In genomic region chr22:35883028-35883620, GRCh38 we compare ENCODE assay signal across 9 cellular contexts.
DNase-seq lines count a peak whose midpoint lies in the region; ATAC-seq and TF ChIP-seq lines count a peak whose summit lies in the region.
"Had no signal": no experiment of that assay in that cellular context is flagged by ENCODE, and none has a peak within 500 bp of the region (broad histone marks: within the 10 kb centered on the region; RNA-seq: fewer than 3 reads in every experiment).

No MANE protein-coding gene starts in this region.

- H3K4me3 Mint-ChIP-seq in Caco-2 (ENCODE audit: unreplicated experiment), result no peak overlapping the region
- no peak overlapping the region for H3K4me3 Mint-ChIP-seq in nephron progenitor cell
- H3K4me3 Mint-ChIP-seq in CD14-positive monocyte, result no peak overlapping the region
- H3K4me3 Mint-ChIP-seq: activated T-cell treated with anti-CD3 and anti-CD28 coated beads, Interleukin-2, amount 50 U/mL, for 4 hours had no signal

- peaks cover 45% of the 10 kb centered on the region for H3K4me1 Mint-ChIP-seq in Caco-2 (ENCODE audit: low read depth, unreplicated experiment)
- H3K4me1 Mint-ChIP-seq in nephron progenitor cell, result peaks cover 42% of the 10 kb centered on the region
- peaks cover 23% of the 10 kb centered on the region for H3K4me1 Mint-ChIP-seq in CD14-positive monocyte

- no peak for TF ChIP-seq CTCF in Caco-2 (IDR thresholded peaks at IDR 0.05; ENCODE audit: insufficient read depth in 1 of 2, low read depth in 1 of 2, low read length in 1 of 2, severe bottlenecking in 1 of 2, unreplicated experiment in 1 of 2)
- no peak for TF ChIP-seq CTCF in nephron progenitor cell (IDR thresholded peaks at IDR 0.05)
- TF ChIP-seq CTCF in CD14-positive monocyte (IDR thresholded peaks at IDR 0.05), result no peak

- POLR2A ChIA-PET in Caco-2 (lab: Charles Lee), result no interaction called here

- DNase-seq in Caco-2, result no peak
- DNase-seq in NCI-H69 (lab: John Stamatoyannopoulos, UW), result peak; percentile 49
- no peak for DNase-seq in nephron progenitor cell
- no peak for DNase-seq in HuH-7 (ENCODE audit: low spot score)
- DNase-seq in CD14-positive monocyte (ENCODE audit: low spot score), result no peak
- DNase-seq: activated T-cell treated with anti-CD3 and anti-CD28 coated beads, Interleukin-2, amount 50 U/mL, for 4 hours had no signal

- H3K36me3 ChIP-seq in Caco-2 (ENCODE audit: control insufficient read depth, insufficient read depth, low read length), result no peaks in the 10 kb centered on the region

- H3K4me1 ChIP-seq in Caco-2, result peaks cover 34% of the 10 kb centered on the region

- no peaks in the 10 kb centered on the region for H3K27me3 ChIP-seq in Caco-2 (replicated peaks; ENCODE audit: control insufficient read depth, insufficient read depth, low read length)

- no TSS peak for BruUV-seq in Caco-2 (replicated peaks; lab: Mats Ljungman, UMichigan)

- H3K36me3 Mint-ChIP-seq in Caco-2 (ENCODE audit: insufficient read depth, unreplicated experiment) (peaks cover under 1% of the 10 kb centered on the region), nephron progenitor cell (ENCODE audit: low read depth) (no peaks in the 10 kb centered on the region), CD14-positive monocyte (no peaks in the 10 kb centered on the region)

- H3K4me3 ChIP-seq in Caco-2 (ENCODE audit: low read depth, low read length), result no peak overlapping the region

- ATAC-seq in esophagus mucosa (peak; percentile 50), GM18519 (IDR thresholded peaks at IDR 0.05; ENCODE audit: low FRiP score, unreplicated experiment) (no peak), HG02759 (IDR thresholded peaks at IDR 0.05; ENCODE audit: unreplicated experiment) (no peak)
- ATAC-seq: activated T-cell treated with anti-CD3 and anti-CD28 coated beads, Interleukin-2, amount 50 U/mL, for 4 hours had no signal

- H3K27me3 Mint-ChIP-seq in Caco-2 (ENCODE audit: insufficient read depth, unreplicated experiment), result no peaks in the 10 kb centered on the region
- H3K27me3 Mint-ChIP-seq in nephron progenitor cell (ENCODE audit: low read depth, poor library complexity), result no peaks in the 10 kb centered on the region
- H3K27me3 Mint-ChIP-seq in CD14-positive monocyte (ENCODE audit: low read depth in 3 of 3), result peaks cover 0 to 2% (median 0%) of the 10 kb centered on the region in 3 donors

- peak overlapping the region; percentile 34 for H3K27ac Mint-ChIP-seq in Caco-2 (ENCODE audit: unreplicated experiment)
- peak overlapping the region; percentile 94 for H3K27ac Mint-ChIP-seq in nephron progenitor cell
- peak overlapping the region in 2 of 7 donors; percentile 43 to 51 for H3K27ac Mint-ChIP-seq in CD14-positive monocyte

- no peaks in the 10 kb centered on the region for H3K9me3 Mint-ChIP-seq in Caco-2 (ENCODE audit: unreplicated experiment)
- H3K9me3 Mint-ChIP-seq in nephron progenitor cell, result no peaks in the 10 kb centered on the region
- H3K9me3 Mint-ChIP-seq in CD14-positive monocyte, result peaks cover 0 to 3% (median 0%) of the 10 kb centered on the region in 7 donors
- H3K9me3 Mint-ChIP-seq: activated T-cell treated with anti-CD3 and anti-CD28 coated beads, Interleukin-2, amount 50 U/mL, for 4 hours had no signal

- intact Hi-C loops in Caco-2 (cut with micrococcal nuclease; ENCODE audit: unreplicated experiment) (no loop called here), CD14-positive monocyte (cut with micrococcal nuclease) (no loop called here)

- H3K9me3 ChIP-seq in Caco-2, result no peaks in the 10 kb centered on the region

- CTCF ChIA-PET in Caco-2 (lab: Charles Lee), result no interaction called here
